ENCODE assay signal across 8 cellular contexts in the genomic region with DNA sequence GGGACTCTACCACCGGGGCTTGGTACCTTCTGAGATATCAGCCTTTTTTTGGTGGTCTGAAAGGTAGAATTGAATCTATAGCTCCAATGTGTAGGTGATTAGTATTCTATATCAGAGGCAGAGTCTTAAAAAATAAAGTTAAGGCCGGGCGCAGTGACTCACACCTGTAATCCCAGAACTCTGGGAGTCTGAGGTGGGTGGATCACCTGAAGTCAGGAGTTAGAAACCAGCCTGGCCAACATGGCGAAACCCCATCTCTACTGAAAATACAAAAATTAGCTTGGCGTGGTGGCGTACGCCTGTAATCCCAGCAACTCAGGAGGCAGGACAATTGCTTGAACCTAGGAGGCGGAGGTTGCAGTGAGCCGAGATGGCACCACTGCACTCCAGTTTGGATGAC. TPM values are rescaled to one million over a fixed set of nuclear protein-coding genes. Genes with fewer than 3 reads are reported as not detected.
DNase-seq lines count a peak whose midpoint lies in the region; ATAC-seq and TF ChIP-seq lines count a peak whose summit lies in the region.
"Not testable (repeated sequence)": the region's sequence is repeated elsewhere in the genome, so short reads cannot be mapped to it uniquely, and the experiment has no call there.

No MANE protein-coding gene starts in this region.

- not testable (repeated sequence) for H4K20me1 ChIP-seq in OCI-LY3 (ENCODE audit: insufficient read depth, low read length)

- intact Hi-C loops in activated CD8-positive, alpha-beta T cell treated with anti-CD3 and anti-CD28 coated beads for 36 hours (cut with micrococcal nuclease); right cardiac atrium (cut with DNase I): not testable (repeated sequence)

- H3K4me1 ChIP-seq in ACC112 (ENCODE audit: control insufficient read depth, insufficient read depth, low read length, unreplicated experiment) (peaks cover 53% of the 10 kb centered on the region), OCI-LY3 (ENCODE audit: low read length) (peaks cover 21% of the 10 kb centered on the region), mucosa of stomach (ENCODE audit: control insufficient read depth, insufficient read depth, low read length) (peaks cover 49% of the 10 kb centered on the region)
- H3K4me1 ChIP-seq in right cardiac atrium (ENCODE audit: control insufficient read depth, insufficient read depth, low read length) = not testable (repeated sequence)

- WGBS in right cardiac atrium = 97% methylated on average over 9 of the region's 9 CpGs

- H3K4me3 Mint-ChIP-seq in activated CD8-positive, alpha-beta T cell treated with anti-CD3 and anti-CD28 coated beads for 36 hours = peak overlapping the region; percentile 99
- peak overlapping the region; percentile 99 for H3K4me3 Mint-ChIP-seq in activated naive CD8-positive, alpha-beta T cell treated with anti-CD3 and anti-CD28 coated beads for 36 hours
- H3K4me3 Mint-ChIP-seq in stimulated activated naive CD8-positive, alpha-beta T cell treated with anti-CD3 and anti-CD28 coated beads, Interleukin-15, Interleukin-2, amounts not matched to agents 100 ng/mL and 50 ng/mL, for 24 hours = peak overlapping the region; percentile 99

- ATAC-seq in activated CD8-positive, alpha-beta T cell treated with anti-CD3 and anti-CD28 coated beads for 36 hours; right cardiac atrium: not testable (repeated sequence)

- not testable (repeated sequence) for TF ChIP-seq CTCF in GM12864 (IDR thresholded peaks at IDR 0.05; ENCODE audit: low read depth, low read length, missing control alignments); OCI-LY3 (IDR thresholded peaks at IDR 0.05; ENCODE audit: low read depth, low read length); activated CD8-positive, alpha-beta T cell treated with anti-CD3 and anti-CD28 coated beads for 36 hours (IDR thresholded peaks at IDR 0.05)

- H3K27me3 ChIP-seq in ACC112 (ENCODE audit: insufficient read depth, low read length); OCI-LY3 (ENCODE audit: low read depth, low read length); right cardiac atrium (ENCODE audit: control insufficient read depth, insufficient read depth); mucosa of stomach (ENCODE audit: control insufficient read depth, insufficient read depth, low read length): not testable (repeated sequence)

- H3K36me3 ChIP-seq in ACC112 (ENCODE audit: insufficient read depth, low read length); OCI-LY3 (replicated peaks; ENCODE audit: low read depth, low read length); mucosa of stomach (ENCODE audit: control insufficient read depth, insufficient read depth, low read length): not testable (repeated sequence)

- DNase-seq in GM12864 (ENCODE audit: low read depth); activated CD8-positive, alpha-beta T cell treated with anti-CD3 and anti-CD28 coated beads for 36 hours; activated naive CD8-positive, alpha-beta T cell treated with anti-CD3 and anti-CD28 coated beads for 36 hours; right cardiac atrium: not testable (repeated sequence)

- H3K4me1 Mint-ChIP-seq in activated CD8-positive, alpha-beta T cell treated with anti-CD3 and anti-CD28 coated beads for 36 hours (ENCODE audit: low read depth) = peaks cover 69% of the 10 kb centered on the region
- H3K4me1 Mint-ChIP-seq in activated naive CD8-positive, alpha-beta T cell treated with anti-CD3 and anti-CD28 coated beads for 36 hours = peaks cover 66% of the 10 kb centered on the region
- H3K4me1 Mint-ChIP-seq in stimulated activated naive CD8-positive, alpha-beta T cell treated with anti-CD3 and anti-CD28 coated beads, Interleukin-15, Interleukin-2, amounts not matched to agents 100 ng/mL and 50 ng/mL, for 24 hours (ENCODE audit: low read depth) = peaks cover 81% of the 10 kb centered on the region

- H3K79me2 ChIP-seq in ACC112 (ENCODE audit: control insufficient read depth, insufficient read depth, low read length, unreplicated experiment) = not testable (repeated sequence)
- peaks cover 13% of the 10 kb centered on the region for H3K79me2 ChIP-seq in OCI-LY3 (ENCODE audit: low read length)

- H3K9ac ChIP-seq in OCI-LY3 (ENCODE audit: low read length) (peak overlapping the region; percentile 98), mucosa of stomach (ENCODE audit: low read length) (peak overlapping the region; percentile 89)

- H3K9me3 ChIP-seq in OCI-LY3 (ENCODE audit: insufficient read depth, low read length); right cardiac atrium (ENCODE audit: control insufficient read depth, low read length); mucosa of stomach (ENCODE audit: control insufficient read depth, low read length): not testable (repeated sequence)

- peak overlapping the region; percentile 55 for H3K27ac Mint-ChIP-seq in activated CD8-positive, alpha-beta T cell treated with anti-CD3 and anti-CD28 coated beads for 36 hours
- peak overlapping the region; percentile 56 for H3K27ac Mint-ChIP-seq in activated naive CD8-positive, alpha-beta T cell treated with anti-CD3 and anti-CD28 coated beads for 36 hours
- H3K27ac Mint-ChIP-seq in stimulated activated naive CD8-positive, alpha-beta T cell treated with anti-CD3 and anti-CD28 coated beads, Interleukin-15, Interleukin-2, amounts not matched to agents 100 ng/mL and 50 ng/mL, for 24 hours = peak overlapping the region; percentile 68

- H3K27me3 Mint-ChIP-seq in activated CD8-positive, alpha-beta T cell treated with anti-CD3 and anti-CD28 coated beads for 36 hours; activated naive CD8-positive, alpha-beta T cell treated with anti-CD3 and anti-CD28 coated beads for 36 hours; stimulated activated naive CD8-positive, alpha-beta T cell treated with anti-CD3 and anti-CD28 coated beads, Interleukin-15, Interleukin-2, amounts not matched to agents 100 ng/mL and 50 ng/mL, for 24 hours: not testable (repeated sequence)

- CTCF ChIA-PET in activated CD8-positive, alpha-beta T cell treated with anti-CD3 and anti-CD28 coated beads for 36 hours (lab: Charles Lee) = interaction anchor here (1.2 kb wide), 2 partner anchors 8 to 12 kb away, joined by 3 read pairs; no protein-coding TSS in a partner anchor

- peak overlapping the region; percentile 98 for H3K4me2 ChIP-seq in OCI-LY3 (ENCODE audit: low read length)

- H3K27ac ChIP-seq in ACC112 (ENCODE audit: low read depth, low read length); OCI-LY3 (ENCODE audit: low read length); right cardiac atrium (ENCODE audit: low read length): not testable (repeated sequence)

- H3K36me3 Mint-ChIP-seq in activated CD8-positive, alpha-beta T cell treated with anti-CD3 and anti-CD28 coated beads for 36 hours (ENCODE audit: low read depth) = peaks cover 31% of the 10 kb centered on the region
- peaks cover 47% of the 10 kb centered on the region for H3K36me3 Mint-ChIP-seq in activated naive CD8-positive, alpha-beta T cell treated with anti-CD3 and anti-CD28 coated beads for 36 hours
- H3K36me3 Mint-ChIP-seq in stimulated activated naive CD8-positive, alpha-beta T cell treated with anti-CD3 and anti-CD28 coated beads, Interleukin-15, Interleukin-2, amounts not matched to agents 100 ng/mL and 50 ng/mL, for 24 hours (ENCODE audit: low read depth) = peaks cover 24% of the 10 kb centered on the region

- H2AFZ ChIP-seq in ACC112 (ENCODE audit: low read length, unreplicated experiment); OCI-LY3 (ENCODE audit: low read depth, low read length): not testable (repeated sequence)

- not testable (repeated sequence) for H3K9me3 Mint-ChIP-seq in activated CD8-positive, alpha-beta T cell treated with anti-CD3 and anti-CD28 coated beads for 36 hours; activated naive CD8-positive, alpha-beta T cell treated with anti-CD3 and anti-CD28 coated beads for 36 hours; stimulated activated naive CD8-positive, alpha-beta T cell treated with anti-CD3 and anti-CD28 coated beads, Interleukin-15, Interleukin-2, amounts not matched to agents 100 ng/mL and 50 ng/mL, for 24 hours

- POLR2A ChIA-PET in activated CD8-positive, alpha-beta T cell treated with anti-CD3 and anti-CD28 coated beads for 36 hours (lab: Charles Lee) = interaction anchor here (0.8 to 2.9 kb wide), 4 partner anchors 11 to 1401 kb away, joined by 3 to 27 read pairs (median 10); a partner anchor contains a TSS

- H3K4me3 ChIP-seq in ACC112 (ENCODE audit: low read depth, low read length) (peak overlapping the region; percentile 68), GM12864 (ENCODE audit: low read depth, low read length) (peak overlapping the region; percentile 89), OCI-LY3 (ENCODE audit: low read length) (peak overlapping the region; percentile 97), right cardiac atrium (ENCODE audit: low read length) (peak overlapping the region; percentile 59), mucosa of stomach (ENCODE audit: low read length) (peak overlapping the region; percentile 62)

RNA-seq across cellular contexts. Expression of a gene that starts 3.2 kb away (rescaled TPM):
- total RNA-seq in activated CD8-positive, alpha-beta T cell treated with anti-CD3 and anti-CD28 coated beads for 36 hours = 10 to 100 TPM; 33.7 to 34.1 TPM
- 10 to 100 TPM; 50.3 to 54.3 TPM for total RNA-seq in activated naive CD8-positive, alpha-beta T cell treated with anti-CD3 and anti-CD28 coated beads for 36 hours
- 10 to 100 TPM in 1 of 4 donors, 1 to 10 TPM in 3; 6.9 to 10.2 (median 8.0) TPM for total RNA-seq in right cardiac atrium
- 7.2 TPM for polyA plus RNA-seq in right cardiac atrium
